In genomic region chr20:23632711-23633573, GRCh38 we compare ENCODE assay signal across 1 cellular context.
A peak's percentile ranks its signal among the peaks of the same experiment; 100 is the strongest.
TF ChIP-seq lines count a peak whose summit lies in the region.

No MANE protein-coding gene starts in this region.

TF ChIP-seq in HepG2, 621 proteins besides CTCF, POLR2A, EP300 and RAD21 (continued from another document and continues in another):
- TF ChIP-seq NR2F1 (CRISPR knock-in tag; IDR thresholded peaks at IDR 0.05) (peak in 1 of 2 experiments; percentile 2; a peak in 1 of 4 replicates), YEATS4 (CRISPR knock-in tag; IDR thresholded peaks at IDR 0.05; ENCODE audit: borderline replicate concordance) (no peak), ZNF430 (CRISPR knock-in tag; IDR thresholded peaks at IDR 0.05) (no peak), HMGA1 (CRISPR knock-in tag; conservative IDR thresholded peaks at IDR 0.05) (no peak), HNF1A (IDR thresholded peaks at IDR 0.05; ENCODE audit: low read depth) (no peak), HNF1A (CRISPR knock-in tag; IDR thresholded peaks at IDR 0.05; ENCODE audit: borderline replicate concordance) (0 out of 2 replicates have a peak, but pooled peaks have one; percentile 24), KMT2A (CRISPR knock-in tag; IDR thresholded peaks at IDR 0.05) (no peak), NKX3-1 (CRISPR knock-in tag; IDR thresholded peaks at IDR 0.05) (no peak), ZNF687 (CRISPR knock-in tag; IDR thresholded peaks at IDR 0.05) (peak; percentile 33), MIER2 (CRISPR knock-in tag; IDR thresholded peaks at IDR 0.05) (no peak), ZNF704 (CRISPR knock-in tag; IDR thresholded peaks at IDR 0.05; ENCODE audit: borderline replicate concordance) (no peak), ZBTB2 (CRISPR knock-in tag; IDR thresholded peaks at IDR 0.05; ENCODE audit: low read depth) (0 out of 2 replicates have a peak, but pooled peaks have one; percentile 46), ZNF232 (CRISPR knock-in tag; IDR thresholded peaks at IDR 0.05; ENCODE audit: borderline replicate concordance) (no peak), CBX5 (CRISPR knock-in tag; IDR thresholded peaks at IDR 0.05; ENCODE audit: borderline replicate concordance) (no peak), CREM (IDR thresholded peaks at IDR 0.05) (no peak), CREM (CRISPR knock-in tag; IDR thresholded peaks at IDR 0.05) (no peak), RXRA (CRISPR knock-in tag; IDR thresholded peaks at IDR 0.05) (no peak), MATR3 (CRISPR knock-in tag; IDR thresholded peaks at IDR 0.05) (no peak), NRL (CRISPR knock-in tag; IDR thresholded peaks at IDR 0.05; ENCODE audit: borderline replicate concordance) (no peak), ZNF598 (CRISPR knock-in tag; IDR thresholded peaks at IDR 0.05; ENCODE audit: borderline replicate concordance) (no peak), FOXP1 (IDR thresholded peaks at IDR 0.05) (no peak), FOXP1 (CRISPR knock-in tag; IDR thresholded peaks at IDR 0.05) (no peak), ZFX (CRISPR knock-in tag; IDR thresholded peaks at IDR 0.05; ENCODE audit: low read depth) (peak; percentile 32; the same call in 1 of the 2 replicates), SRY (CRISPR knock-in tag; IDR thresholded peaks at IDR 0.05) (no peak), ZNF576 (CRISPR knock-in tag; IDR thresholded peaks at IDR 0.05) (no peak), ZNF274 (CRISPR knock-in tag; IDR thresholded peaks at IDR 0.05) (no peak), ZNF703 (CRISPR knock-in tag; IDR thresholded peaks at IDR 0.05; ENCODE audit: borderline replicate concordance) (no peak), RBAK (CRISPR knock-in tag; IDR thresholded peaks at IDR 0.05) (no peak), ATM (IDR thresholded peaks at IDR 0.05; ENCODE audit: borderline replicate concordance) (no peak), ZNF230 (CRISPR knock-in tag; IDR thresholded peaks at IDR 0.05) (no peak), POLR2AphosphoS5 (IDR thresholded peaks at IDR 0.05; ENCODE audit: low read depth, low read length) (no peak; the same call in 1 of the 2 replicates)
- TF ChIP-seq, protein P1, sequence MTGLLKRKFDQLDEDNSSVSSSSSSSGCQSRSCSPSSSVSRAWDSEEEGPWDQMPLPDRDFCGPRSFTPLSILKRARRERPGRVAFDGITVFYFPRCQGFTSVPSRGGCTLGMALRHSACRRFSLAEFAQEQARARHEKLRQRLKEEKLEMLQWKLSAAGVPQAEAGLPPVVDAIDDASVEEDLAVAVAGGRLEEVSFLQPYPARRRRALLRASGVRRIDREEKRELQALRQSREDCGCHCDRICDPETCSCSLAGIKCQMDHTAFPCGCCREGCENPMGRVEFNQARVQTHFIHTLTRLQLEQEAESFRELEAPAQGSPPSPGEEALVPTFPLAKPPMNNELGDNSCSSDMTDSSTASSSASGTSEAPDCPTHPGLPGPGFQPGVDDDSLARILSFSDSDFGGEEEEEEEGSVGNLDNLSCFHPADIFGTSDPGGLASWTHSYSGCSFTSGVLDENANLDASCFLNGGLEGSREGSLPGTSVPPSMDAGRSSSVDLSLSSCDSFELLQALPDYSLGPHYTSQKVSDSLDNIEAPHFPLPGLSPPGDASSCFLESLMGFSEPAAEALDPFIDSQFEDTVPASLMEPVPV (CRISPR knock-in tag; IDR thresholded peaks at IDR 0.05): no peak
- TF ChIP-seq, protein P2, sequence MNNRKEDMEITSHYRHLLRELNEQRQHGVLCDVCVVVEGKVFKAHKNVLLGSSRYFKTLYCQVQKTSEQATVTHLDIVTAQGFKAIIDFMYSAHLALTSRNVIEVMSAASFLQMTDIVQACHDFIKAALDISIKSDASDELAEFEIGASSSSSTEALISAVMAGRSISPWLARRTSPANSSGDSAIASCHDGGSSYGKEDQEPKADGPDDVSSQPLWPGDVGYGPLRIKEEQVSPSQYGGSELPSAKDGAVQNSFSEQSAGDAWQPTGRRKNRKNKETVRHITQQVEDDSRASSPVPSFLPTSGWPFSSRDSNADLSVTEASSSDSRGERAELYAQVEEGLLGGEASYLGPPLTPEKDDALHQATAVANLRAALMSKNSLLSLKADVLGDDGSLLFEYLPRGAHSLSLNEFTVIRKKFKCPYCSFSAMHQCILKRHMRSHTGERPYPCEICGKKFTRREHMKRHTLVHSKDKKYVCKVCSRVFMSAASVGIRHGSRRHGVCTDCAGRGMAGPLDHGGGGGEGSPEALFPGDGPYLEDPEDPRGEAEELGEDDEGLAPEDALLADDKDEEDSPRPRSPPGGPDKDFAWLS (CRISPR knock-in tag; IDR thresholded peaks at IDR 0.05; ENCODE audit: borderline replicate concordance): no peak
- TF ChIP-seq, protein P3, sequence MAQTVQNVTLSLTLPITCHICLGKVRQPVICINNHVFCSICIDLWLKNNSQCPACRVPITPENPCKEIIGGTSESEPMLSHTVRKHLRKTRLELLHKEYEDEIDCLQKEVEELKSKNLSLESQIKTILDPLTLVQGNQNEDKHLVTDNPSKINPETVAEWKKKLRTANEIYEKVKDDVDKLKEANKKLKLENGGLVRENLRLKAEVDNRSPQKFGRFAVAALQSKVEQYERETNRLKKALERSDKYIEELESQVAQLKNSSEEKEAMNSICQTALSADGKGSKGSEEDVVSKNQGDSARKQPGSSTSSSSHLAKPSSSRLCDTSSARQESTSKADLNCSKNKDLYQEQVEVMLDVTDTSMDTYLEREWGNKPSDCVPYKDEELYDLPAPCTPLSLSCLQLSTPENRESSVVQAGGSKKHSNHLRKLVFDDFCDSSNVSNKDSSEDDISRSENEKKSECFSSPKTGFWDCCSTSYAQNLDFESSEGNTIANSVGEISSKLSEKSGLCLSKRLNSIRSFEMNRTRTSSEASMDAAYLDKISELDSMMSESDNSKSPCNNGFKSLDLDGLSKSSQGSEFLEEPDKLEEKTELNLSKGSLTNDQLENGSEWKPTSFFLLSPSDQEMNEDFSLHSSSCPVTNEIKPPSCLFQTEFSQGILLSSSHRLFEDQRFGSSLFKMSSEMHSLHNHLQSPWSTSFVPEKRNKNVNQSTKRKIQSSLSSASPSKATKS (CRISPR knock-in tag; IDR thresholded peaks at IDR 0.05): no peak
- TF ChIP-seq, protein P4, sequence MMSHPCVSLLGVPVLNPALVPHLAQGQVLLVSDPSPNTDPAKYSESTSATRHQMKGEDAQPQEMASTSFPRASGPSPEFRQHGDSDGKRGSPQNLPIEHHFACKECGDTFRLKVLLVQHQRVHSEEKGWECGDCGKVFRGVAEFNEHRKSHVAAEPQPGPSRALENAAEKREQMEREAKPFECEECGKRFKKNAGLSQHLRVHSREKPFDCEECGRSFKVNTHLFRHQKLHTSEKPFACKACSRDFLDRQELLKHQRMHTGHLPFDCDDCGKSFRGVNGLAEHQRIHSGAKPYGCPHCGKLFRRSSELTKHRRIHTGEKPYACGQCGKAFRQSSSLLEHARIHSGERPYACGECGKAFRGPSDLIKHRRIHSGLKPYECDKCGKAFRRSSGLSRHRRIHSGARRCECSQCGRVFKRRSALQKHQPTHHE (CRISPR knock-in tag; IDR thresholded peaks at IDR 0.05; ENCODE audit: borderline replicate concordance): no peak
- TF ChIP-seq, protein P5, sequence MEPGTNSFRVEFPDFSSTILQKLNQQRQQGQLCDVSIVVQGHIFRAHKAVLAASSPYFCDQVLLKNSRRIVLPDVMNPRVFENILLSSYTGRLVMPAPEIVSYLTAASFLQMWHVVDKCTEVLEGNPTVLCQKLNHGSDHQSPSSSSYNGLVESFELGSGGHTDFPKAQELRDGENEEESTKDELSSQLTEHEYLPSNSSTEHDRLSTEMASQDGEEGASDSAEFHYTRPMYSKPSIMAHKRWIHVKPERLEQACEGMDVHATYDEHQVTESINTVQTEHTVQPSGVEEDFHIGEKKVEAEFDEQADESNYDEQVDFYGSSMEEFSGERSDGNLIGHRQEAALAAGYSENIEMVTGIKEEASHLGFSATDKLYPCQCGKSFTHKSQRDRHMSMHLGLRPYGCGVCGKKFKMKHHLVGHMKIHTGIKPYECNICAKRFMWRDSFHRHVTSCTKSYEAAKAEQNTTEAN (CRISPR knock-in tag; conservative IDR thresholded peaks at IDR 0.05): 0 out of 2 replicates have a peak, but pooled peaks have one; percentile 29
- TF ChIP-seq, protein P6, sequence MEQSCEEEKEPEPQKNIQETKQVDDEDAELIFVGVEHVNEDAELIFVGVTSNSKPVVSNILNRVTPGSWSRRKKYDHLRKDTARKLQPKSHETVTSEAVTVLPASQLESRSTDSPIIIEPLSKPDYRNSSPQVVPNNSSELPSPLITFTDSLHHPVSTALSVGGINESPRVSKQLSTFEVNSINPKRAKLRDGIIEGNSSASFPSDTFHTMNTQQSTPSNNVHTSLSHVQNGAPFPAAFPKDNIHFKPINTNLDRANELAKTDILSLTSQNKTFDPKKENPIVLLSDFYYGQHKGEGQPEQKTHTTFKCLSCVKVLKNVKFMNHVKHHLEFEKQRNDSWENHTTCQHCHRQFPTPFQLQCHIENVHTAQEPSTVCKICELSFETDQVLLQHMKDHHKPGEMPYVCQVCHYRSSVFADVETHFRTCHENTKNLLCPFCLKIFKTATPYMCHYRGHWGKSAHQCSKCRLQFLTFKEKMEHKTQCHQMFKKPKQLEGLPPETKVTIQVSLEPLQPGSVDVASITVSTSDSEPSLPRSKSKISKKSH (CRISPR knock-in tag; IDR thresholded peaks at IDR 0.05; ENCODE audit: borderline replicate concordance): no peak
